ENCODE assay signal across 8 cellular contexts in the genomic region with DNA sequence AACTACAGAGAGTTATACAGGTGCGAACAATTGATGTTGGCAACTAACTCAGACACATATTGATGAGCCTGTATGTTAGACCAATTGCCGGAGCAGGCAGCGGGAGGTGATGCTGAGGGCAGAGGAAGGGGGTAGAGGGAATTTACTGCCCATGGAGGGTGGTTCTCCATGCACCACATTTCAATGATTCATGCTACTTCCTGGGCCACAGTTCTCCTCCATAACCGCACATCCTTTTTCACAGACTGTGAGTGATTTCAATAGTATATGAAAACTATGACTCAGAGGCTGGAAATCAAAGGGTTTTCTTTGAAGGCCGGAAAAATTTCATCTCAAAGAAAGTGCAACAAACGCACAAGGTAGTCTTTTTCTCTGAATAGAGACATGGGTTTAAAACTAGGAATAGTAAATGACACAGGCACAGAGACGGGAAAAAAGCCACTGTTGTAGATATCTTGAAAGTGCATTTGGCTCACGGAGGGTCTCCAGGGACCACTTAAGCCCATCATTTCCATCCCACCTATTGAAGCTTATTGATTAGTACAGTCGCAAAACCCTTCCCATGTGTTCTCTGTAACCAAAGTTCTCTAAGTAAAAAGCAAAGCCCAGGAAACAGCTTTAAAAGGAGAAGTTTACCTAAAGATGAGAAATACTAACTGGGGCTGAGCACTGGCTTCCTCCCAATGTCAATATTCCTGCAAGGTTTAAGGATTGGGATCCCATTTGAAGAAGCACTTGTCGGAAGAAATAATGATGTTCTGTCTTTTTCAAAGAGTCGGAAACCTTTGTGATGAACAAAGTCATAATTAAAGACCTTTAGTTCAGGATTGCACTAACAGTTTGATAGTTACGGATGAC. TPM values are rescaled to one million over a fixed set of nuclear protein-coding genes. Genes with fewer than 3 reads are reported as not detected.
DNase-seq lines count a peak whose midpoint lies in the region; ATAC-seq and TF ChIP-seq lines count a peak whose summit lies in the region.

No MANE protein-coding gene starts in this region.

- ATAC-seq in HG03108 (IDR thresholded peaks at IDR 0.05; ENCODE audit: unreplicated experiment), result peak; percentile 34

- no peaks in the 10 kb centered on the region for H3K36me3 ChIP-seq in BLaER1

- H3K4me2 ChIP-seq in BLaER1, result peak overlapping the region; percentile 76

- peak; percentile 60 for DNase-seq in T-helper 9 cell
- peak; percentile 55 to 94 for DNase-seq in cardiac fibroblast (ENCODE audit: low read depth in 2 of 2)
- peak; percentile 25 to 51 for DNase-seq in stimulated activated CD4-positive, alpha-beta T cell treated with anti-CD3 and anti-CD28 coated beads, Interleukin-15, amount 100 ng/mL, for 1 hour (ENCODE audit: low read depth in 1 of 2, low spot score in 1 of 2)
- DNase-seq in NCI-H524 (lab: John Stamatoyannopoulos, UW), result no peak
- no peak for DNase-seq in mucosa of gallbladder (ENCODE audit: low spot score)
- no peak for DNase-seq in GM10266 (ENCODE audit: extremely low spot score)

- no peaks in the 10 kb centered on the region for H4K20me1 ChIP-seq in BLaER1

- H3K9ac ChIP-seq in BLaER1, result no peak overlapping the region

- no peaks in the 10 kb centered on the region for H3K27me3 ChIP-seq in BLaER1

- H3K4me3 ChIP-seq in BLaER1 (no peak overlapping the region), cardiac fibroblast (replicated peaks in 1 of 2; ENCODE audit: low read depth in 2 of 2, low read length in 2 of 2) (no peak overlapping the region)

- H3K4me1 ChIP-seq in BLaER1, result peaks cover 69% of the 10 kb centered on the region

- H3K27ac ChIP-seq in BLaER1, result 0 out of 2 replicates have a peak overlapping the region, but pooled peaks have one; percentile 26

- H3K9me3 ChIP-seq in BLaER1, result peaks cover 2% of the 10 kb centered on the region; the same call in 1 of the 2 replicates

- TF ChIP-seq CTCF in cardiac fibroblast (IDR thresholded peaks at IDR 0.05; ENCODE audit: low read depth, low read length) (no peak), GM10266 (IDR thresholded peaks at IDR 0.05; ENCODE audit: control insufficient read depth, insufficient read depth, low read depth, missing control alignments) (no peak)

RNA-seq across cellular contexts. Expression of gene ADAM19, which starts 28.0 kb away (rescaled TPM):
- 22.1 TPM for total RNA-seq in mucosa of gallbladder

RNA-seq across cellular contexts. Expression of gene SOX30, which starts 48.7 kb away (rescaled TPM):
- 0.09 TPM for total RNA-seq in mucosa of gallbladder

Comparison
In these comparisons a context has a peak if more than half of its experiments do, and no peak if none do; other contexts are left out.
1. DNase-seq: peak in T-helper 9 cell (single experiment), cardiac fibroblast (2 of 2) and stimulated activated CD4-positive, alpha-beta T cell treated with anti-CD3 and anti-CD28 coated beads, Interleukin-15, amount 100 ng/mL, for 1 hour (2 of 2); none in NCI-H524 (0 of 2), mucosa of gallbladder (single experiment) and GM10266 (single experiment).